21 cellular contexts compared by ENCODE assay signal in genomic region chr1:96253281-96254035, GRCh38.
DNase-seq lines count a peak whose midpoint lies in the region; ATAC-seq, FAIRE-seq and TF ChIP-seq lines count a peak whose summit lies in the region.
"Had no signal": no experiment of that assay in that cellular context is flagged by ENCODE, and none has a peak within 500 bp of the region (broad histone marks: within the 10 kb centered on the region; RNA-seq: fewer than 3 reads in every experiment).

No MANE protein-coding gene starts in this region.

- no peak for TF ChIP-seq CTCF in kidney (IDR thresholded peaks at IDR 0.05; ENCODE audit: borderline replicate concordance, extremely low read depth, insufficient read depth)

- no peak overlapping the region for H3K4me3 ChIP-seq in kidney (ENCODE audit: low read length in 2 of 2)
- H3K4me3 ChIP-seq: adrenal gland, Peyer's patch, SJSA1 had no signal

- DNase-seq in GM04504 (ENCODE audit: low read depth), result peak; percentile 63
- DNase-seq in kidney, result no peak
- no peak for DNase-seq in NCI-H1417 (lab: John Stamatoyannopoulos, UW)
- DNase-seq in SK-N-DZ (ENCODE audit: low spot score), result no peak
- DNase-seq: activated CD4-positive, alpha-beta T cell treated with anti-CD3 and anti-CD28 coated beads for 1 hour; activated gamma-delta T cell treated with Interleukin-2 at 50 U/mL for 16 hours; adrenal gland; BE2C; GDM1; NCI-H187; NCI-H2171 treated with DMSO at 0.1 percent for 48 hours; NCI-H526; Peyer's patch had no signal

- intact Hi-C loops in kidney (cut with DNase I), result no loop called here

- ATAC-seq in GM21619 (IDR thresholded peaks at IDR 0.05; ENCODE audit: unreplicated experiment) (no peak), HG03342 (IDR thresholded peaks at IDR 0.05; ENCODE audit: unreplicated experiment) (no peak)
- ATAC-seq: natural killer cell treated with Interleukin-12 subunit alpha and Interleukin-12 subunit beta and Interleukin-15 and Interleukin-18, amount 100 ng/mL, for 72 hours; stimulated activated effector memory CD8-positive, alpha-beta T cell treated with anti-CD3 and anti-CD28 coated beads, Interleukin-12 subunit alpha, Interleukin-12 subunit beta, amount 100 ng/mL, for 72 hours had no signal

- FAIRE-seq in endometrium (lab: Jason Lieb, UNC), result peak; percentile 68
- FAIRE-seq in kidney (lab: Jason Lieb, UNC), result peak; percentile 25
- FAIRE-seq: bronchial epithelial cell, frontal cortex had no signal

- no peaks in the 10 kb centered on the region for H3K9me3 ChIP-seq in kidney (ENCODE audit: control insufficient read depth in 1 of 2, low read length in 2 of 2)
- H3K9me3 ChIP-seq: adrenal gland, BE2C, Peyer's patch, SJSA1 had no signal

- H3K4me1 ChIP-seq in kidney (ENCODE audit: control insufficient read depth in 1 of 2, insufficient read depth in 1 of 2, low read depth in 1 of 2, low read length in 2 of 2), result no peaks in the 10 kb centered on the region
- H3K4me1 ChIP-seq: adrenal gland, BE2C, Peyer's patch, SJSA1 had no signal

- no peaks in the 10 kb centered on the region for H3K36me3 ChIP-seq in kidney (ENCODE audit: control insufficient read depth in 1 of 2, insufficient read depth in 2 of 2, low read length in 2 of 2)
- H3K36me3 ChIP-seq: adrenal gland, BE2C, Peyer's patch, SJSA1 had no signal

- no peak overlapping the region for H3K27ac ChIP-seq in kidney (ENCODE audit: low read depth in 2 of 2, low read length in 2 of 2)
- H3K27ac ChIP-seq: adrenal gland, Peyer's patch, SJSA1 had no signal

- no peak overlapping the region for H3K9ac ChIP-seq in kidney (ENCODE audit: low read length in 2 of 2)
